8 cellular contexts compared by ENCODE assay signal in genomic region chr18:57748770-57749603, GRCh38. TPM values are rescaled to one million over a fixed set of nuclear protein-coding genes. Genes with fewer than 3 reads are reported as not detected.
DNase-seq lines count a peak whose midpoint lies in the region; ATAC-seq and TF ChIP-seq lines count a peak whose summit lies in the region.

No MANE protein-coding gene starts in this region.

- H3K27ac ChIP-seq in SK-N-SH (ENCODE audit: low read depth in 2 of 2, low read length in 1 of 2) (peak overlapping the region in 1 of 2 experiments; percentile 50; a peak in 3 of 4 replicates), lower lobe of right lung (no peak overlapping the region), dorsolateral prefrontal cortex (no peak overlapping the region)
- no peak overlapping the region for H3K27ac ChIP-seq in CD8-positive, alpha-beta T cell (ENCODE audit: low read depth, low read length)

- H3K36me3 Mint-ChIP-seq in CD8-positive, alpha-beta T cell = no peaks in the 10 kb centered on the region

- CTCF ChIA-PET in SK-N-SH (lab: Yijun Ruan, JAX) = no interaction called here
- CTCF ChIA-PET in CD8-positive, alpha-beta T cell (lab: Charles Lee) = interaction anchor here (0.9 kb wide), 1 partner anchor 11 kb away, joined by 3 read pairs; no protein-coding TSS in a partner anchor

- peak; percentile 80 for DNase-seq in DMS153 treated with DMSO at 0.1 percent for 48 hours (lab: John Stamatoyannopoulos, UW; ENCODE audit: unreplicated experiment)
- DNase-seq in SK-N-SH = no peak
- DNase-seq in lower lobe of right lung = no peak
- DNase-seq in CD8-positive, alpha-beta T cell = no peak
- no peak for DNase-seq in dorsolateral prefrontal cortex
- no peak for DNase-seq in amniotic stem cell (lab: John Stamatoyannopoulos, UW)

- H3K9me2 ChIP-seq in SK-N-SH = no peaks in the 10 kb centered on the region

- H3K27me3 Mint-ChIP-seq in CD8-positive, alpha-beta T cell (ENCODE audit: low read depth) = no peaks in the 10 kb centered on the region

- H3K4me3 ChIP-seq in SK-N-SH (ENCODE audit: low read depth in 2 of 2, low read length in 1 of 2) = no peak overlapping the region
- H3K4me3 ChIP-seq in lower lobe of right lung = no peak overlapping the region
- no peak overlapping the region for H3K4me3 ChIP-seq in CD8-positive, alpha-beta T cell (ENCODE audit: low read depth, low read length)
- no peak overlapping the region for H3K4me3 ChIP-seq in dorsolateral prefrontal cortex

- H3K9me3 ChIP-seq in SK-N-SH = no peaks in the 10 kb centered on the region
- no peaks in the 10 kb centered on the region for H3K9me3 ChIP-seq in lower lobe of right lung
- no peaks in the 10 kb centered on the region for H3K9me3 ChIP-seq in CD8-positive, alpha-beta T cell (ENCODE audit: low read length)

- WGBS in SK-N-SH (ENCODE audit: low lambda C conversion rate) = 67% methylated on average over 1 of the region's 1 CpG

- peaks cover 35% of the 10 kb centered on the region for H3F3A ChIP-seq in SK-N-SH (replicated peaks; ENCODE audit: insufficient read depth)

- no peak for TF ChIP-seq RAD21 in SK-N-SH (IDR thresholded peaks at IDR 0.05; ENCODE audit: low read length)

- no peak overlapping the region for H2AFZ ChIP-seq in SK-N-SH (ENCODE audit: low read depth)

- no peak overlapping the region for H3K4me3 Mint-ChIP-seq in CD8-positive, alpha-beta T cell

- H3K79me2 ChIP-seq in SK-N-SH (ENCODE audit: insufficient read depth) = peaks cover 100% of the 10 kb centered on the region

- H3K4me1 ChIP-seq in SK-N-SH (ENCODE audit: control insufficient read depth in 1 of 2, insufficient read depth in 2 of 2, low read depth in 1 of 2, low read length in 1 of 2) = peaks cover 0 to 47% of the 10 kb centered on the region in 2 experiments; a peak in 2 of 4 replicates
- H3K4me1 ChIP-seq in lower lobe of right lung = peaks cover 27% of the 10 kb centered on the region
- H3K4me1 ChIP-seq in CD8-positive, alpha-beta T cell (ENCODE audit: insufficient read depth, low read length) = no peaks in the 10 kb centered on the region

- no peak for TF ChIP-seq EP300 in SK-N-SH (IDR thresholded peaks at IDR 0.05; ENCODE audit: borderline replicate concordance in 1 of 2, low read depth in 1 of 2, low read length in 1 of 2)

- H3K4me1 Mint-ChIP-seq in CD8-positive, alpha-beta T cell (ENCODE audit: low read depth) = no peaks in the 10 kb centered on the region

- H3K27ac Mint-ChIP-seq in CD8-positive, alpha-beta T cell = no peak overlapping the region

- intact Hi-C loops in lower lobe of right lung (cut with DNase I) = no loop called here
- intact Hi-C loops in CD8-positive, alpha-beta T cell (cut with DNase I, micrococcal nuclease) = no loop called here
- intact Hi-C loops in dorsolateral prefrontal cortex (cut with DNase I) = no loop called here

- peak; percentile 89 for ATAC-seq in GM21423 (IDR thresholded peaks at IDR 0.05; ENCODE audit: unreplicated experiment)
- peak; percentile 95 for ATAC-seq in HG03565 (IDR thresholded peaks at IDR 0.05; ENCODE audit: unreplicated experiment)
- ATAC-seq in lower lobe of right lung = peak; percentile 72 to 86
- ATAC-seq in CD8-positive, alpha-beta T cell = no peak

- no peaks in the 10 kb centered on the region for H3K9me3 Mint-ChIP-seq in CD8-positive, alpha-beta T cell

- POLR2A ChIA-PET in SK-N-SH (lab: Yijun Ruan, JAX) = no interaction called here
- POLR2A ChIA-PET in CD8-positive, alpha-beta T cell (lab: Charles Lee) = no interaction called here

- H3K36me3 ChIP-seq in SK-N-SH (replicated peaks in 1 of 2; ENCODE audit: control insufficient read depth in 1 of 2, insufficient read depth in 2 of 2, low read length in 1 of 2) (peaks cover 0 to 15% of the 10 kb centered on the region in 2 experiments), lower lobe of right lung (no peaks in the 10 kb centered on the region)
- no peaks in the 10 kb centered on the region for H3K36me3 ChIP-seq in CD8-positive, alpha-beta T cell (ENCODE audit: insufficient read depth, low read length)

- H3K9ac ChIP-seq in SK-N-SH = no peak overlapping the region

- TF ChIP-seq CTCF in SK-N-SH (IDR thresholded peaks at IDR 0.05) (no peak), lower lobe of right lung (IDR thresholded peaks at IDR 0.05) (no peak), dorsolateral prefrontal cortex (IDR thresholded peaks at IDR 0.05 in 54 of 56, conservative IDR thresholded peaks at IDR 0.05 in 2 of 56; ENCODE audit: low read depth in 1 of 56, partially characterized antibody in 56 of 56) (no peak)
- no peak for TF ChIP-seq CTCF in CD8-positive, alpha-beta T cell (IDR thresholded peaks at IDR 0.05)

- peaks cover 66% of the 10 kb centered on the region for H4K20me1 ChIP-seq in SK-N-SH (ENCODE audit: insufficient read depth)

- H3K4me2 ChIP-seq in SK-N-SH = peak overlapping the region; percentile 36

- H3K27me3 ChIP-seq in SK-N-SH (ENCODE audit: insufficient read depth) (no peaks in the 10 kb centered on the region), lower lobe of right lung (ENCODE audit: low read depth) (no peaks in the 10 kb centered on the region), dorsolateral prefrontal cortex (no peaks in the 10 kb centered on the region)
- no peaks in the 10 kb centered on the region for H3K27me3 ChIP-seq in CD8-positive, alpha-beta T cell (ENCODE audit: insufficient read depth, low read length)

TF ChIP-seq in SK-N-SH, 30 proteins besides CTCF, POLR2A, EP300 and RAD21:
- TF ChIP-seq FOSL2 (IDR thresholded peaks at IDR 0.05; ENCODE audit: borderline replicate concordance, low read depth) = peak; percentile 69
- no peak for TF ChIP-seq CHD2 (IDR thresholded peaks at IDR 0.05; ENCODE audit: low read length, partially characterized antibody)
- peak; percentile 56 for TF ChIP-seq JUND (IDR thresholded peaks at IDR 0.05)
- no peak for TF ChIP-seq GABPA (IDR thresholded peaks at IDR 0.05; ENCODE audit: low read depth)

RNA-seq across cellular contexts. Expression of gene ATP8B1, which starts 54.1 kb away (rescaled TPM):
- polyA plus RNA-seq in SK-N-SH (2012; rRNA removed) = 43.8 and 60.4 TPM in 2 replicates
- 52.8 and 56.2 TPM in 2 replicates for polyA plus RNA-seq in SK-N-SH (2012; cell fraction: cytosol; rRNA removed)
- 38.6 and 73.5 TPM in 2 replicates for polyA plus RNA-seq in SK-N-SH (2012; cell fraction: nucleus; rRNA removed)
- 27.2 TPM for total RNA-seq in lower lobe of right lung
- not detected for total RNA-seq in CD8-positive, alpha-beta T cell
- total RNA-seq in dorsolateral prefrontal cortex = 10 to 100 TPM in 48 of 120 experiments, 1 to 10 TPM in 72; 4.6 to 17.5 (median 9.2) TPM

Comparison
In these comparisons a context has a peak if more than half of its experiments do, and no peak if none do; other contexts are left out.
1. RNA of gene ATP8B1, which starts 54.1 kb away (total RNA-seq): 27.2 TPM in lower lobe of right lung (single experiment) and 4.6 to 17.5 TPM in dorsolateral prefrontal cortex; not detected in CD8-positive, alpha-beta T cell; every median in the first group is over 4 times any median in the second.